ENCODE assay signal across 27 cellular contexts in the genomic region with DNA sequence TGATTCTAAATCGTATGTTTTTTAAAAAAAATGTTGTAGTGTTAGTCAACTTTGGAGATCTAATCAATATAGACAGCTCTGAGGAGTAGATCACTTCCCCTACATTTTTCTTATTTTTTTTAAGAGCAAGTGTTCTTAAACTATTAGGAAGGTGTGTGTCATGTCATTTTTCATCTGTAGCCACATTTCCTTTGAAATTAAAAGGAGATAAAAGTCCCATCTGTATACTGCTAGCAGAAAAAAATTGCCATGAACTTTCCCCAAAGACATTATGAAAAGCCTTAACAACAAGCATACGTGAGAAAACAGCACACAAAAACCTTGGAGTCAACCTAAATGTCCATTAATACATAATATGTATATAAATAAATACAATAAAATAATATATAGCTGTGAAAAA.
DNase-seq lines count a peak whose midpoint lies in the region; ATAC-seq and TF ChIP-seq lines count a peak whose summit lies in the region.
"Had no signal": no experiment of that assay in that cellular context is flagged by ENCODE, and none has a peak within 500 bp of the region (broad histone marks: within the 10 kb centered on the region; RNA-seq: fewer than 3 reads in every experiment).

No MANE protein-coding gene starts in this region.

- no peak overlapping the region for H3K4me3 ChIP-seq in PC-9
- H3K4me3 ChIP-seq: BLaER1, GM12878, left lung, SJSA1, thoracic aorta, vagina had no signal

- no peak overlapping the region for H3K4me2 ChIP-seq in PC-9
- H3K4me2 ChIP-seq: BLaER1 had no signal

- POLR2A ChIA-PET in PC-9 (lab: Charles Lee; ENCODE audit: unreplicated experiment) = no interaction called here

- H3K36me3 Mint-ChIP-seq in activated naive CD4-positive, alpha-beta T cell treated with anti-CD3 and anti-CD28 coated beads for 36 hours (ENCODE audit: low read depth) = peaks cover 2% of the 10 kb centered on the region
- H3K36me3 Mint-ChIP-seq in T-helper 17 cell (ENCODE audit: low read depth) = peaks cover 2% of the 10 kb centered on the region
- H3K36me3 Mint-ChIP-seq in activated naive CD8-positive, alpha-beta T cell treated with anti-CD3 and anti-CD28 coated beads, Interleukin-2, amount 50 U/mL, for 24 hours (ENCODE audit: low read depth) = peaks cover 8% of the 10 kb centered on the region
- H3K36me3 Mint-ChIP-seq: naive B cell had no signal

- H3K27me3 ChIP-seq in PC-9 (ENCODE audit: insufficient read depth, low read depth) = no peaks in the 10 kb centered on the region
- H3K27me3 ChIP-seq: BLaER1, left lung, SJSA1, vagina had no signal

- no TSS peak for BruUV-seq in PC-9 (replicated peaks; lab: Mats Ljungman, UMichigan)

- intact Hi-C loops in activated naive CD4-positive, alpha-beta T cell treated with anti-CD3 and anti-CD28 coated beads for 36 hours (cut with micrococcal nuclease) = loop anchor here (5.0 kb wide), 1 partner anchor 432 kb away; no protein-coding TSS in a partner anchor
- intact Hi-C loops in PC-9 (cut with micrococcal nuclease; ENCODE audit: unreplicated experiment) = no loop called here

- peak overlapping the region; percentile 23 for H3K4me3 Mint-ChIP-seq in activated naive CD4-positive, alpha-beta T cell treated with anti-CD3 and anti-CD28 coated beads for 36 hours
- H3K4me3 Mint-ChIP-seq in T-helper 17 cell = peak overlapping the region; percentile 72
- peak overlapping the region; percentile 61 for H3K4me3 Mint-ChIP-seq in activated naive CD8-positive, alpha-beta T cell treated with anti-CD3 and anti-CD28 coated beads, Interleukin-2, amount 50 U/mL, for 24 hours
- H3K4me3 Mint-ChIP-seq in stimulated activated naive CD8-positive, alpha-beta T cell treated with anti-CD3 and anti-CD28 coated beads, Interleukin-15, amount 100 ng/mL, for 72 hours = peak overlapping the region; percentile 69 to 94
- H3K4me3 Mint-ChIP-seq: dendritic cell treated with granulocyte-macrophage colony-stimulating factor and Interleukin-4, amounts not matched to agents 40 ng/mL and 50 ng/mL, for 4 days had no signal

- H3K36me3 ChIP-seq in PC-9 (ENCODE audit: low read depth) = no peaks in the 10 kb centered on the region
- H3K36me3 ChIP-seq: BLaER1, left lung, SJSA1, thoracic aorta, vagina had no signal

- CTCF ChIA-PET in activated naive CD4-positive, alpha-beta T cell treated with anti-CD3 and anti-CD28 coated beads for 36 hours (lab: Charles Lee) = interaction anchor here (0.7 to 6.9 kb wide), 6 partner anchors 10 to 208 kb away, joined by 3 to 35 read pairs (median 6); no protein-coding TSS in a partner anchor
- CTCF ChIA-PET in PC-9 (lab: Charles Lee) = no interaction called here

- ATAC-seq in T-helper 17 cell (peak; percentile 6), HG03565 (IDR thresholded peaks at IDR 0.05; ENCODE audit: unreplicated experiment) (no peak)
- no peak for ATAC-seq in activated naive CD8-positive, alpha-beta T cell treated with anti-CD3 and anti-CD28 coated beads, Interleukin-2, amount 50 U/mL, for 24 hours
- ATAC-seq in stimulated activated naive CD8-positive, alpha-beta T cell treated with anti-CD3 and anti-CD28 coated beads, Interleukin-15, amount 100 ng/mL, for 72 hours = no peak
- ATAC-seq: GM12878, left lung, Panc1 had no signal

- no peaks in the 10 kb centered on the region for H3K9me2 ChIP-seq in PC-9 (ENCODE audit: insufficient read depth)

- no peak for DNase-seq in activated naive CD4-positive, alpha-beta T cell treated with anti-CD3 and anti-CD28 coated beads for 36 hours
- DNase-seq in activated naive CD4-positive, alpha-beta T cell (lab: John Stamatoyannopoulos, UW) = no peak
- DNase-seq in T-helper 17 cell (no peak), PC-9 (no peak), NCI-H345 treated with DMSO at 0.1 percent for 48 hours (lab: John Stamatoyannopoulos, UW; ENCODE audit: unreplicated experiment) (no peak)
- DNase-seq in activated naive CD8-positive, alpha-beta T cell treated with anti-CD3 and anti-CD28 coated beads, Interleukin-2, amount 50 U/mL, for 24 hours = no peak
- no peak for DNase-seq in stimulated activated naive CD8-positive, alpha-beta T cell treated with anti-CD3 and anti-CD28 coated beads, Interleukin-15, amount 100 ng/mL, for 72 hours
- DNase-seq: H7; hypothalamus; KG1; left lung; naive B cell; NCI-H1436 treated with DMSO at 0.1 percent for 48 hours; NCI-H524 treated with DMSO at 0.1 percent for 48 hours; NK-92 treated with Interleukin-12 subunit alpha and Interleukin-12 subunit beta, amount 100 ng/mL, for 24 hours; retina; small intestine; stimulated activated CD4-positive, alpha-beta T cell treated with anti-CD3 and anti-CD28 coated beads, Interleukin-2, amount 100 ng/mL, for 24 hours had no signal

- H3K4me1 ChIP-seq in PC-9 (replicated peaks; ENCODE audit: insufficient read depth) = no peaks in the 10 kb centered on the region
- H3K4me1 ChIP-seq: BLaER1 had no signal

- H2AFZ ChIP-seq in PC-9 = no peak overlapping the region

- no peak for TF ChIP-seq CTCF in PC-9 (conservative IDR thresholded peaks at IDR 0.05)

- H3K27me3 Mint-ChIP-seq in activated naive CD4-positive, alpha-beta T cell treated with anti-CD3 and anti-CD28 coated beads for 36 hours (ENCODE audit: low read depth) = no peaks in the 10 kb centered on the region
- H3K27me3 Mint-ChIP-seq in T-helper 17 cell = no peaks in the 10 kb centered on the region
- no peaks in the 10 kb centered on the region for H3K27me3 Mint-ChIP-seq in activated naive CD8-positive, alpha-beta T cell treated with anti-CD3 and anti-CD28 coated beads, Interleukin-2, amount 50 U/mL, for 24 hours
- no peaks in the 10 kb centered on the region for H3K27me3 Mint-ChIP-seq in stimulated activated naive CD8-positive, alpha-beta T cell treated with anti-CD3 and anti-CD28 coated beads, Interleukin-15, amount 100 ng/mL, for 72 hours
- H3K27me3 Mint-ChIP-seq: dendritic cell treated with granulocyte-macrophage colony-stimulating factor and Interleukin-4, amounts not matched to agents 40 ng/mL and 50 ng/mL, for 4 days; naive B cell had no signal

- H3F3A ChIP-seq in PC-9 (ENCODE audit: insufficient read depth, low read depth) = no peaks in the 10 kb centered on the region

- H3K4me1 Mint-ChIP-seq in activated naive CD4-positive, alpha-beta T cell treated with anti-CD3 and anti-CD28 coated beads for 36 hours (ENCODE audit: low read depth) = peaks cover 89% of the 10 kb centered on the region
- H3K4me1 Mint-ChIP-seq in T-helper 17 cell = peaks cover 67% of the 10 kb centered on the region
- H3K4me1 Mint-ChIP-seq in activated naive CD8-positive, alpha-beta T cell treated with anti-CD3 and anti-CD28 coated beads, Interleukin-2, amount 50 U/mL, for 24 hours = peaks cover 99% of the 10 kb centered on the region
- peaks cover 75% of the 10 kb centered on the region for H3K4me1 Mint-ChIP-seq in stimulated activated naive CD8-positive, alpha-beta T cell treated with anti-CD3 and anti-CD28 coated beads, Interleukin-15, amount 100 ng/mL, for 72 hours

- H3K79me2 ChIP-seq in PC-9 (ENCODE audit: low read depth) = no peaks in the 10 kb centered on the region

- no peaks in the 10 kb centered on the region for H4K20me1 ChIP-seq in PC-9 (ENCODE audit: insufficient read depth)
- H4K20me1 ChIP-seq: BLaER1 had no signal

- no peaks in the 10 kb centered on the region for H3K9me3 Mint-ChIP-seq in activated naive CD4-positive, alpha-beta T cell treated with anti-CD3 and anti-CD28 coated beads for 36 hours
- peaks cover under 1% of the 10 kb centered on the region for H3K9me3 Mint-ChIP-seq in activated naive CD8-positive, alpha-beta T cell treated with anti-CD3 and anti-CD28 coated beads, Interleukin-2, amount 50 U/mL, for 24 hours
- peaks cover 0 to 6% of the 10 kb centered on the region in 2 donors for H3K9me3 Mint-ChIP-seq in stimulated activated naive CD8-positive, alpha-beta T cell treated with anti-CD3 and anti-CD28 coated beads, Interleukin-15, amount 100 ng/mL, for 72 hours
- H3K9me3 Mint-ChIP-seq: dendritic cell treated with granulocyte-macrophage colony-stimulating factor and Interleukin-4, amounts not matched to agents 40 ng/mL and 50 ng/mL, for 4 days had no signal

- H3K27ac ChIP-seq in PC-9 = no peak overlapping the region
- H3K27ac ChIP-seq: BLaER1, left lung, SJSA1, thoracic aorta, VCaP had no signal

- peak overlapping the region; percentile 91 for H3K27ac Mint-ChIP-seq in activated naive CD4-positive, alpha-beta T cell treated with anti-CD3 and anti-CD28 coated beads for 36 hours
- H3K27ac Mint-ChIP-seq in T-helper 17 cell = peak overlapping the region; percentile 96
- H3K27ac Mint-ChIP-seq in activated naive CD8-positive, alpha-beta T cell treated with anti-CD3 and anti-CD28 coated beads, Interleukin-2, amount 50 U/mL, for 24 hours = peak overlapping the region; percentile 88
- H3K27ac Mint-ChIP-seq in stimulated activated naive CD8-positive, alpha-beta T cell treated with anti-CD3 and anti-CD28 coated beads, Interleukin-15, amount 100 ng/mL, for 72 hours = peak overlapping the region; percentile 95 to 96
- H3K27ac Mint-ChIP-seq: dendritic cell treated with granulocyte-macrophage colony-stimulating factor and Interleukin-4, amounts not matched to agents 40 ng/mL and 50 ng/mL, for 4 days had no signal

- H3K9me3 ChIP-seq in T-helper 17 cell (ENCODE audit: control insufficient read depth, low read length, poor library complexity, severe bottlenecking) (no peaks in the 10 kb centered on the region), PC-9 (ENCODE audit: insufficient read depth, low read depth) (no peaks in the 10 kb centered on the region; the same call in 1 of the 2 replicates)
- H3K9me3 ChIP-seq: BLaER1, left lung, SJSA1, thoracic aorta, vagina had no signal

Comparison
In these comparisons a context has a peak if more than half of its experiments do, and no peak if none do; other contexts are left out.
1. H3K4me3 Mint-ChIP-seq: peak in every context shown above with its lines; median percentile 82 in stimulated activated naive CD8-positive, alpha-beta T cell treated with anti-CD3 and anti-CD28 coated beads, Interleukin-15, amount 100 ng/mL, for 72 hours; 72 in T-helper 17 cell; 61 in activated naive CD8-positive, alpha-beta T cell treated with anti-CD3 and anti-CD28 coated beads, Interleukin-2, amount 50 U/mL, for 24 hours; 23 in activated naive CD4-positive, alpha-beta T cell treated with anti-CD3 and anti-CD28 coated beads for 36 hours.